ENCODE assay signal across 8 cellular contexts in the genomic region with DNA sequence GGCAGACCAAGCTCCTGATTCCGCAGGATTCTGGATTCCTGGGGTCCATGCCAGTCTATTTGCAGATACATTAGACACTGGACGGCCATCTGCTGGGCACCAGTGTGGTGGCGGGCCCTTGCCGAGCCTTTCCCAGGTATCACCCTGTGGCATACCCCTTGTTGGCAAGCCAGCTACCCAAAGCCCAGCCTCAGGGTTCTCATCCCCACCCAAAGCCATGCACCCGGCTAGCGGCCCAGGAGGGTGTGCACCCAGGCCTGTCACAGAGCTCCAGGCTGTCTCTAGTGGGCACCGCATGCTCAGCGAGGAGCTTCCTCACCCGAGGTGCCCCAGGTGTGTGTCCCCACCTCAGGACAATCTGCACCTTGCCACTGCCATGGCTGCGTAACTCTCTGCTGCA.
"Had no signal": no experiment of that assay in that cellular context is flagged by ENCODE, and none has a peak within 500 bp of the region (broad histone marks: within the 10 kb centered on the region; RNA-seq: fewer than 3 reads in every experiment).

No MANE protein-coding gene starts in this region.

- H3K4me2 ChIP-seq: GM23338 had no signal

- H3K9me3 Mint-ChIP-seq: GM23338, H9 had no signal

- H3K27ac Mint-ChIP-seq: GM23338 had no signal

- FAIRE-seq: H1, H54, HTR-8/SVneo had no signal

- H2AFZ ChIP-seq: GM23338 had no signal

- ATAC-seq: GM23338 had no signal

- H3K4me3 ChIP-seq: GM23338 had no signal

- DNase-seq: H9, HCEC 1CT, IMR-90, KBM-7 had no signal

- H3K4me3 Mint-ChIP-seq: GM23338, H9 had no signal
